In the genomic region with DNA sequence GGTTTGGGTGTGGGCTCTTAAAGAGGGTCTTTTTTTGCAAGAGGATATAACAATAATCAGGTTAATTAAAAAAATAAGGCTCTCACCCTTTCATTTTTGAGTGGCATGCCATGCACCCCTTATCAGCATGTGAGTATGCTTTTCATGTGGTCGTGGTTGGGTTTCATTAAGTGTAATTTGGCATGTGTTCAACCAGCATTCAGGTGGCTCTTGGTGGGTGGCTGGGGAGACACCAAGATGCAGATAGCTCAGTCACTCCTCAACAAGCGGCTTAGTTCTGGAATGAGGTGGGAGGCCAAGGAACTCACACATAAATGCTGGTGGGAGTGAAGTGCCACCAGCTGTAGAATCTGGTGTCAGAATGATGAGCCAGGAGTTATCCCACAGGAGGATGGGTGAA, we compare ENCODE assay signal across 18 cellular contexts.
A peak's percentile ranks its signal among the peaks of the same experiment; 100 is the strongest.
DNase-seq lines count a peak whose midpoint lies in the region; ATAC-seq, FAIRE-seq and TF ChIP-seq lines count a peak whose summit lies in the region.
"Had no signal": no experiment of that assay in that cellular context is flagged by ENCODE, and none has a peak within 500 bp of the region (broad histone marks: within the 10 kb centered on the region; RNA-seq: fewer than 3 reads in every experiment).

No MANE protein-coding gene starts in this region.

- no peak overlapping the region for H3K4me3 ChIP-seq in CD4-positive, CD25-positive, alpha-beta regulatory T cell (ENCODE audit: low read depth, low read length)
- H3K4me3 ChIP-seq: GM23248 had no signal

- peak in 2 of 3 donors; percentile 47 to 67 for DNase-seq in CD4-positive, CD25-positive, alpha-beta regulatory T cell
- DNase-seq in GM19239 (ENCODE audit: insufficient read length, low spot score) (no peak), epidermal melanocyte (ENCODE audit: insufficient read length, low spot score) (no peak), GM10248 (ENCODE audit: extremely low spot score) (no peak), DMS53 (lab: John Stamatoyannopoulos, UW) (no peak)
- peak; percentile 51 for DNase-seq in stimulated activated CD4-positive, alpha-beta T cell treated with anti-CD3 and anti-CD28 coated beads, Interleukin-1b, Interleukin-23, amount 100 ng/mL, for 48 hours
- DNase-seq: activated CD4-positive, CD25-positive, alpha-beta regulatory T cell treated with anti-CD3 and anti-CD28 coated beads, Interleukin-2, amount 50 U/mL, for 72 hours; amniotic stem cell; GM23248; NCI-H1105; NCI-H446 treated with DMSO at 0.1 percent for 48 hours; small intestine had no signal

- H3K4me3 Mint-ChIP-seq in CD4-positive, CD25-positive, alpha-beta regulatory T cell: peak overlapping the region in 1 of 4 donors; percentile 64
- peak overlapping the region; percentile 0 for H3K4me3 Mint-ChIP-seq in activated naive CD8-positive, alpha-beta T cell
- H3K4me3 Mint-ChIP-seq: CD8-positive, alpha-beta memory T cell had no signal

- peaks cover 4% of the 10 kb centered on the region for H3K27me3 Mint-ChIP-seq in CD4-positive, CD25-positive, alpha-beta regulatory T cell
- H3K27me3 Mint-ChIP-seq in activated naive CD8-positive, alpha-beta T cell: no peaks in the 10 kb centered on the region
- H3K27me3 Mint-ChIP-seq: CD8-positive, alpha-beta memory T cell; IgD-negative memory B cell had no signal

- ATAC-seq in CD4-positive, CD25-positive, alpha-beta regulatory T cell (ENCODE audit: low read depth in 2 of 2): peak; percentile 39 to 50

- H3K9me3 Mint-ChIP-seq in CD4-positive, CD25-positive, alpha-beta regulatory T cell: peaks cover 0 to 2% (median 0%) of the 10 kb centered on the region in 7 donors
- no peaks in the 10 kb centered on the region for H3K9me3 Mint-ChIP-seq in activated naive CD8-positive, alpha-beta T cell (ENCODE audit: low read depth)
- H3K9me3 Mint-ChIP-seq: CD8-positive, alpha-beta memory T cell; IgD-negative memory B cell had no signal

- POLR2A ChIA-PET in GM10248 (lab: Yijun Ruan, JAX): no interaction called here

- FAIRE-seq in GM19239 (lab: Jason Lieb, UNC): peak; percentile 71
- FAIRE-seq: colon, G401.6, keratinocyte, small intestine had no signal

- H3K36me3 Mint-ChIP-seq in CD4-positive, CD25-positive, alpha-beta regulatory T cell: peaks cover 39% of the 10 kb centered on the region
- H3K36me3 Mint-ChIP-seq in activated naive CD8-positive, alpha-beta T cell: peaks cover 14% of the 10 kb centered on the region

- CTCF ChIA-PET in GM10248 (lab: Yijun Ruan, JAX): interaction anchor here (0.8 to 1.7 kb wide), 5 partner anchors 10 to 45 kb away, joined by 3 to 4 read pairs (median 3); no protein-coding TSS in a partner anchor

- H3K27ac ChIP-seq in CD4-positive, CD25-positive, alpha-beta regulatory T cell (ENCODE audit: insufficient read depth, low read length, poor library complexity, severe bottlenecking): no peak overlapping the region
- H3K27ac ChIP-seq: GM23248 had no signal

- peaks cover 22% of the 10 kb centered on the region for H3K36me3 ChIP-seq in CD4-positive, CD25-positive, alpha-beta regulatory T cell (ENCODE audit: control insufficient read depth, insufficient read depth, low read length)

- no peaks in the 10 kb centered on the region for H3K27me3 ChIP-seq in CD4-positive, CD25-positive, alpha-beta regulatory T cell (ENCODE audit: control insufficient read depth, insufficient read depth, low read length)

- peaks cover 22% of the 10 kb centered on the region for H3K4me1 ChIP-seq in CD4-positive, CD25-positive, alpha-beta regulatory T cell (ENCODE audit: control insufficient read depth, insufficient read depth, low read length, poor library complexity, severe bottlenecking)

- H3K27ac Mint-ChIP-seq in CD4-positive, CD25-positive, alpha-beta regulatory T cell: peak overlapping the region in 2 of 3 donors; percentile 55 to 86
- H3K27ac Mint-ChIP-seq in activated naive CD8-positive, alpha-beta T cell: no peak overlapping the region

- H3K4me1 Mint-ChIP-seq in CD4-positive, CD25-positive, alpha-beta regulatory T cell: peaks cover 13 to 45% (median 28%) of the 10 kb centered on the region in 4 donors
- H3K4me1 Mint-ChIP-seq in activated naive CD8-positive, alpha-beta T cell (ENCODE audit: low read depth): peaks cover 47% of the 10 kb centered on the region

- no peaks in the 10 kb centered on the region for H3K9me3 ChIP-seq in CD4-positive, CD25-positive, alpha-beta regulatory T cell (ENCODE audit: control insufficient read depth in 2 of 2, low read length in 2 of 2)

- no peak for TF ChIP-seq CTCF in GM10248 (IDR thresholded peaks at IDR 0.05; ENCODE audit: control extremely low read depth, extremely low read depth, low read depth, missing control alignments)

Comparison
In these comparisons a context has a peak if more than half of its experiments do, and no peak if none do; other contexts are left out.
1. DNase-seq: peak in CD4-positive, CD25-positive, alpha-beta regulatory T cell (2 of 3) and stimulated activated CD4-positive, alpha-beta T cell treated with anti-CD3 and anti-CD28 coated beads, Interleukin-1b, Interleukin-23, amount 100 ng/mL, for 48 hours (single experiment); none in GM19239 (single experiment), epidermal melanocyte (single experiment), GM10248 (single experiment) and DMS53 (single experiment).